Comparison of ENCODE assay signal across 9 cellular contexts in the genomic region with DNA sequence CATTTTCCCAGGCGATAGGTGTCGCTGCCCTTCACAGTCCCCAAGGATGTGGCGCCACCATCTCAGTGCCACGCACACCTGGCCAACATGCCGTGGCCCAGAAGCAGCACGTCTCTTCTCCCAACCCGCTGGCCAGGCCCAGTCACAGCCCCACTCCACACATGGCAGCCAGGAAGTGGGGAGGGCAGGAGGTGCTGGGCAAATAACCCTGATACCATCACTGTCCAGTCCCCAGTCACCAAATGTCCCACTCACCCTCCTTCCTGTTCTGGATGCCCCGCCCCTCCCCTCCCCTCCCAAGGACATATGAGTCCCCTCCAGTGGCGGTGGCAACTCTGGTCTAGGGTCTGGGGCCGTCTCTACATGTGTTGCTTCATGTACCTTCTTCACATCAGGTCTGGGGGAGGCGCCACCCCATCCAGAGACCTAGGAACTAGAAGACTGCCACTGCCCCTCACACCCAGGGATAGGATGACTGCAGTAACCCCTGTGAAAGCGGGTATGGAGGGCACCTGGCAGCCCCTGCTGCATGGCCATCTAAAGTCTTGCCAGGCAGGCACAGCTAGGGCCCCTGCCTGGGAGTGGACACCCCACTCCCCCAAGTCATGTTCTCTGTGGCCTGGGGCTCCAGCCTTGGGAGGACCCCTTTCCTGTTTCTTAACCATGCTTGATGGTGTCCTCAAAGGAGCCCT. TPM values are rescaled to one million over a fixed set of nuclear protein-coding genes. Genes with fewer than 3 reads are reported as not detected.
DNase-seq lines count a peak whose midpoint lies in the region; TF ChIP-seq lines count a peak whose summit lies in the region.
"Had no signal": no experiment of that assay in that cellular context is flagged by ENCODE, and none has a peak within 500 bp of the region (broad histone marks: within the 10 kb centered on the region; RNA-seq: fewer than 3 reads in every experiment).

No MANE protein-coding gene starts in this region.

- no peak for DNase-seq in activated CD4-positive, alpha-beta T cell treated with anti-CD3 and anti-CD28 coated beads, Interleukin-2, amount 10 ng/mL, durations not matched to agents 7 days and 5 days
- no peak for DNase-seq in activated CD4-positive, alpha-beta T cell treated with anti-CD3 and anti-CD28 coated beads for 48 hours
- DNase-seq in activated CD4-positive, alpha-beta memory T cell treated with anti-CD3 and anti-CD28 coated beads, Interleukin-2, amount 10 ng/mL, durations not matched to agents 7 days and 5 days = no peak
- DNase-seq in right atrium auricular region (ENCODE audit: low spot score) (no peak), SKM-1 (lab: John Stamatoyannopoulos, UW; ENCODE audit: unreplicated experiment) (no peak), AG08395 (ENCODE audit: low spot score) (no peak)
- no peak for DNase-seq in NK-92 treated with Interleukin-12 subunit alpha and Interleukin-12 subunit beta, amount 100 ng/mL, for 24 hours (lab: John Stamatoyannopoulos, UW)

- H3K36me3 ChIP-seq in right atrium auricular region (peaks cover 37% of the 10 kb centered on the region), thymus (ENCODE audit: control insufficient read depth, insufficient read depth) (peaks cover 52% of the 10 kb centered on the region)

- no peaks in the 10 kb centered on the region for H3K27me3 ChIP-seq in right atrium auricular region
- no peaks in the 10 kb centered on the region for H3K27me3 ChIP-seq in thymus (ENCODE audit: control insufficient read depth, insufficient read depth)

- CTCF ChIA-PET in activated CD4-positive, alpha-beta T cell treated with anti-CD3 and anti-CD28 coated beads, Interleukin-2, amount 10 ng/mL, durations not matched to agents 7 days and 5 days (lab: Charles Lee) = interaction anchor here (0.6 to 2.2 kb wide), 8 partner anchors 11 to 166 kb away, joined by 3 to 34 read pairs (median 4); no protein-coding TSS in a partner anchor
- CTCF ChIA-PET in activated CD4-positive, alpha-beta memory T cell treated with anti-CD3 and anti-CD28 coated beads, Interleukin-2, amount 10 ng/mL, durations not matched to agents 7 days and 5 days (lab: Charles Lee) = interaction anchor here (0.5 to 2.6 kb wide), 12 partner anchors 8 to 1322 kb away, joined by 3 to 57 read pairs (median 8); a partner anchor contains a TSS

- H3K9me3 Mint-ChIP-seq in activated CD4-positive, alpha-beta T cell treated with anti-CD3 and anti-CD28 coated beads, Interleukin-2, amount 10 ng/mL, durations not matched to agents 7 days and 5 days = peaks cover 3% of the 10 kb centered on the region
- H3K9me3 Mint-ChIP-seq in activated CD4-positive, alpha-beta memory T cell treated with anti-CD3 and anti-CD28 coated beads, Interleukin-2, amount 10 ng/mL, durations not matched to agents 7 days and 5 days = no peaks in the 10 kb centered on the region

- peaks cover 0 to 24% of the 10 kb centered on the region in 2 donors for H3K4me1 ChIP-seq in right atrium auricular region
- H3K4me1 ChIP-seq in thymus (ENCODE audit: control insufficient read depth, insufficient read depth, low read length) = peaks cover 3% of the 10 kb centered on the region

- H3K4me1 Mint-ChIP-seq in activated CD4-positive, alpha-beta T cell treated with anti-CD3 and anti-CD28 coated beads, Interleukin-2, amount 10 ng/mL, durations not matched to agents 7 days and 5 days = peaks cover 45% of the 10 kb centered on the region
- H3K4me1 Mint-ChIP-seq in activated CD4-positive, alpha-beta memory T cell treated with anti-CD3 and anti-CD28 coated beads, Interleukin-2, amount 10 ng/mL, durations not matched to agents 7 days and 5 days = peaks cover 44% of the 10 kb centered on the region

- peak overlapping the region; percentile 59 to 65 for H3K27ac ChIP-seq in right atrium auricular region
- H3K27ac ChIP-seq in thymus (ENCODE audit: low read depth) = peak overlapping the region; percentile 73

- no peaks in the 10 kb centered on the region for H3K27me3 Mint-ChIP-seq in activated CD4-positive, alpha-beta T cell treated with anti-CD3 and anti-CD28 coated beads, Interleukin-2, amount 10 ng/mL, durations not matched to agents 7 days and 5 days
- H3K27me3 Mint-ChIP-seq in activated CD4-positive, alpha-beta memory T cell treated with anti-CD3 and anti-CD28 coated beads, Interleukin-2, amount 10 ng/mL, durations not matched to agents 7 days and 5 days = no peaks in the 10 kb centered on the region

- no peak overlapping the region for H3K4me3 ChIP-seq in right atrium auricular region
- no peak overlapping the region for H3K4me3 ChIP-seq in thymus (ENCODE audit: low read length)
- H3K4me3 ChIP-seq: HAP-1 had no signal

- peaks cover 25% of the 10 kb centered on the region for H3K36me3 Mint-ChIP-seq in activated CD4-positive, alpha-beta T cell treated with anti-CD3 and anti-CD28 coated beads, Interleukin-2, amount 10 ng/mL, durations not matched to agents 7 days and 5 days (ENCODE audit: low read depth)
- peaks cover 43% of the 10 kb centered on the region for H3K36me3 Mint-ChIP-seq in activated CD4-positive, alpha-beta memory T cell treated with anti-CD3 and anti-CD28 coated beads, Interleukin-2, amount 10 ng/mL, durations not matched to agents 7 days and 5 days (ENCODE audit: low read depth)

- POLR2A ChIA-PET in activated CD4-positive, alpha-beta T cell treated with anti-CD3 and anti-CD28 coated beads, Interleukin-2, amount 10 ng/mL, durations not matched to agents 7 days and 5 days (lab: Charles Lee) = interaction anchor here (2.0 kb wide), 1 partner anchor 13 kb away, joined by 9 read pairs; no protein-coding TSS in a partner anchor
- POLR2A ChIA-PET in activated CD4-positive, alpha-beta memory T cell treated with anti-CD3 and anti-CD28 coated beads, Interleukin-2, amount 10 ng/mL, durations not matched to agents 7 days and 5 days (lab: Charles Lee) = interaction anchor here (0.8 to 2.2 kb wide), 6 partner anchors 10 to 65 kb away, joined by 4 to 65 read pairs (median 12); a partner anchor contains a TSS

- H3K9me3 ChIP-seq in right atrium auricular region (no peaks in the 10 kb centered on the region), thymus (ENCODE audit: control insufficient read depth) (no peaks in the 10 kb centered on the region)
- H3K9me3 ChIP-seq: HAP-1 had no signal

- peak overlapping the region; percentile 85 for H3K27ac Mint-ChIP-seq in activated CD4-positive, alpha-beta T cell treated with anti-CD3 and anti-CD28 coated beads, Interleukin-2, amount 10 ng/mL, durations not matched to agents 7 days and 5 days
- peak overlapping the region; percentile 79 for H3K27ac Mint-ChIP-seq in activated CD4-positive, alpha-beta memory T cell treated with anti-CD3 and anti-CD28 coated beads, Interleukin-2, amount 10 ng/mL, durations not matched to agents 7 days and 5 days

- WGBS in thymus = 97% methylated on average over 12 of the region's 12 CpGs

- no peak overlapping the region for H3K4me3 Mint-ChIP-seq in activated CD4-positive, alpha-beta T cell treated with anti-CD3 and anti-CD28 coated beads, Interleukin-2, amount 10 ng/mL, durations not matched to agents 7 days and 5 days
- H3K4me3 Mint-ChIP-seq in activated CD4-positive, alpha-beta memory T cell treated with anti-CD3 and anti-CD28 coated beads, Interleukin-2, amount 10 ng/mL, durations not matched to agents 7 days and 5 days = no peak overlapping the region

- TF ChIP-seq CTCF in right atrium auricular region (IDR thresholded peaks at IDR 0.05) = no peak

RNA-seq across cellular contexts. Expression of a gene that starts 7.3 kb away (rescaled TPM):
- 10 to 100 TPM; 40.5 to 58.6 TPM for total RNA-seq in activated CD4-positive, alpha-beta T cell treated with anti-CD3 and anti-CD28 coated beads, Interleukin-2, amount 10 ng/mL, durations not matched to agents 7 days and 5 days
- 10 to 100 TPM; 52.3 to 53.1 TPM for total RNA-seq in activated CD4-positive, alpha-beta memory T cell treated with anti-CD3 and anti-CD28 coated beads, Interleukin-2, amount 10 ng/mL, durations not matched to agents 7 days and 5 days
- 10 to 100 TPM; 14.1 to 14.6 TPM for total RNA-seq in right atrium auricular region
- polyA plus RNA-seq in thymus = 67.0 TPM

RNA-seq across cellular contexts. Expression of a gene that starts 10.9 kb away (rescaled TPM):
- total RNA-seq in activated CD4-positive, alpha-beta T cell treated with anti-CD3 and anti-CD28 coated beads, Interleukin-2, amount 10 ng/mL, durations not matched to agents 7 days and 5 days = 100 to 1,000 TPM; 118 to 122 TPM
- 100 to 1,000 TPM; 135 to 144 TPM for total RNA-seq in activated CD4-positive, alpha-beta memory T cell treated with anti-CD3 and anti-CD28 coated beads, Interleukin-2, amount 10 ng/mL, durations not matched to agents 7 days and 5 days
- total RNA-seq in right atrium auricular region = 10 to 100 TPM; 62.0 to 76.3 TPM
- polyA plus RNA-seq in thymus = 109 TPM

RNA-seq across cellular contexts. Expression of a gene that starts 19.1 kb away (rescaled TPM):
- 10 to 100 TPM in 1 of 2 experiments, 1 to 10 TPM in 1; 9.6 to 11.6 TPM for total RNA-seq in activated CD4-positive, alpha-beta T cell treated with anti-CD3 and anti-CD28 coated beads, Interleukin-2, amount 10 ng/mL, durations not matched to agents 7 days and 5 days
- 1 to 10 TPM; 7.9 to 9.3 TPM for total RNA-seq in activated CD4-positive, alpha-beta memory T cell treated with anti-CD3 and anti-CD28 coated beads, Interleukin-2, amount 10 ng/mL, durations not matched to agents 7 days and 5 days
- 10 to 100 TPM; 12.0 to 17.5 TPM for total RNA-seq in right atrium auricular region
- polyA plus RNA-seq in thymus = 9.0 TPM

RNA-seq across cellular contexts. Expression of a gene that starts 21.4 kb away (rescaled TPM):
- total RNA-seq in activated CD4-positive, alpha-beta T cell treated with anti-CD3 and anti-CD28 coated beads, Interleukin-2, amount 10 ng/mL, durations not matched to agents 7 days and 5 days = 10 to 100 TPM; 38.5 to 39.5 TPM
- 10 to 100 TPM; 28.2 to 31.5 TPM for total RNA-seq in activated CD4-positive, alpha-beta memory T cell treated with anti-CD3 and anti-CD28 coated beads, Interleukin-2, amount 10 ng/mL, durations not matched to agents 7 days and 5 days
- total RNA-seq in right atrium auricular region = 1 to 10 TPM; 3.7 to 7.9 TPM
- polyA plus RNA-seq in thymus = 10.3 TPM

RNA-seq across cellular contexts. Expression of a gene that starts 46.1 kb away (rescaled TPM):
- total RNA-seq in activated CD4-positive, alpha-beta T cell treated with anti-CD3 and anti-CD28 coated beads, Interleukin-2, amount 10 ng/mL, durations not matched to agents 7 days and 5 days = 1 to 10 TPM; 4.1 to 5.1 TPM
- total RNA-seq in activated CD4-positive, alpha-beta memory T cell treated with anti-CD3 and anti-CD28 coated beads, Interleukin-2, amount 10 ng/mL, durations not matched to agents 7 days and 5 days = 1 to 10 TPM; 5.2 to 5.7 TPM
- under 1 TPM; 0.56 to 0.86 TPM for total RNA-seq in right atrium auricular region
- 21.8 TPM for polyA plus RNA-seq in thymus
